In the genomic region with DNA sequence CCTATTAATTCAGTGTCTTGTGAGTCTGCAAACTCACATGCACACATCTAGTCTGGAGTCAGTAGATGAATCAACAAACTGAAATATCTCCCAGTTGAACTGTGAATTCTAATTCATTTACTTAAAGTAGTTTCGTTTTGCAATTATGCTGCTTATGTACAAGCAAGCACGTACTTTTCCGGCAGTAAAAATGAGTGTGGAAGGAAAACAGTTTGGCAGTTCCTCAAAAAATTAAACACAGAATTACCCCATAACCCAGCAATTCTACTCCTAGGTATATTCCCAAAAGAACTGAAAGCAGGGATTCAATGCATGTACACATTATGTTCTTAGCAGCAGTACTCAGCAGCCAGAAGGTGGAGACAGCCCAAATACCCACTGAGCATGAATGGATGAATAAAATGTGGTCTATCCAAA, we compare ENCODE assay signal across 1 cellular context.
TF ChIP-seq lines count a peak whose summit lies in the region.

No MANE protein-coding gene starts in this region.

TF ChIP-seq in GM23338, 12 proteins besides CTCF, POLR2A, EP300 and RAD21 (continued from another document):
- TF ChIP-seq, protein P1, sequence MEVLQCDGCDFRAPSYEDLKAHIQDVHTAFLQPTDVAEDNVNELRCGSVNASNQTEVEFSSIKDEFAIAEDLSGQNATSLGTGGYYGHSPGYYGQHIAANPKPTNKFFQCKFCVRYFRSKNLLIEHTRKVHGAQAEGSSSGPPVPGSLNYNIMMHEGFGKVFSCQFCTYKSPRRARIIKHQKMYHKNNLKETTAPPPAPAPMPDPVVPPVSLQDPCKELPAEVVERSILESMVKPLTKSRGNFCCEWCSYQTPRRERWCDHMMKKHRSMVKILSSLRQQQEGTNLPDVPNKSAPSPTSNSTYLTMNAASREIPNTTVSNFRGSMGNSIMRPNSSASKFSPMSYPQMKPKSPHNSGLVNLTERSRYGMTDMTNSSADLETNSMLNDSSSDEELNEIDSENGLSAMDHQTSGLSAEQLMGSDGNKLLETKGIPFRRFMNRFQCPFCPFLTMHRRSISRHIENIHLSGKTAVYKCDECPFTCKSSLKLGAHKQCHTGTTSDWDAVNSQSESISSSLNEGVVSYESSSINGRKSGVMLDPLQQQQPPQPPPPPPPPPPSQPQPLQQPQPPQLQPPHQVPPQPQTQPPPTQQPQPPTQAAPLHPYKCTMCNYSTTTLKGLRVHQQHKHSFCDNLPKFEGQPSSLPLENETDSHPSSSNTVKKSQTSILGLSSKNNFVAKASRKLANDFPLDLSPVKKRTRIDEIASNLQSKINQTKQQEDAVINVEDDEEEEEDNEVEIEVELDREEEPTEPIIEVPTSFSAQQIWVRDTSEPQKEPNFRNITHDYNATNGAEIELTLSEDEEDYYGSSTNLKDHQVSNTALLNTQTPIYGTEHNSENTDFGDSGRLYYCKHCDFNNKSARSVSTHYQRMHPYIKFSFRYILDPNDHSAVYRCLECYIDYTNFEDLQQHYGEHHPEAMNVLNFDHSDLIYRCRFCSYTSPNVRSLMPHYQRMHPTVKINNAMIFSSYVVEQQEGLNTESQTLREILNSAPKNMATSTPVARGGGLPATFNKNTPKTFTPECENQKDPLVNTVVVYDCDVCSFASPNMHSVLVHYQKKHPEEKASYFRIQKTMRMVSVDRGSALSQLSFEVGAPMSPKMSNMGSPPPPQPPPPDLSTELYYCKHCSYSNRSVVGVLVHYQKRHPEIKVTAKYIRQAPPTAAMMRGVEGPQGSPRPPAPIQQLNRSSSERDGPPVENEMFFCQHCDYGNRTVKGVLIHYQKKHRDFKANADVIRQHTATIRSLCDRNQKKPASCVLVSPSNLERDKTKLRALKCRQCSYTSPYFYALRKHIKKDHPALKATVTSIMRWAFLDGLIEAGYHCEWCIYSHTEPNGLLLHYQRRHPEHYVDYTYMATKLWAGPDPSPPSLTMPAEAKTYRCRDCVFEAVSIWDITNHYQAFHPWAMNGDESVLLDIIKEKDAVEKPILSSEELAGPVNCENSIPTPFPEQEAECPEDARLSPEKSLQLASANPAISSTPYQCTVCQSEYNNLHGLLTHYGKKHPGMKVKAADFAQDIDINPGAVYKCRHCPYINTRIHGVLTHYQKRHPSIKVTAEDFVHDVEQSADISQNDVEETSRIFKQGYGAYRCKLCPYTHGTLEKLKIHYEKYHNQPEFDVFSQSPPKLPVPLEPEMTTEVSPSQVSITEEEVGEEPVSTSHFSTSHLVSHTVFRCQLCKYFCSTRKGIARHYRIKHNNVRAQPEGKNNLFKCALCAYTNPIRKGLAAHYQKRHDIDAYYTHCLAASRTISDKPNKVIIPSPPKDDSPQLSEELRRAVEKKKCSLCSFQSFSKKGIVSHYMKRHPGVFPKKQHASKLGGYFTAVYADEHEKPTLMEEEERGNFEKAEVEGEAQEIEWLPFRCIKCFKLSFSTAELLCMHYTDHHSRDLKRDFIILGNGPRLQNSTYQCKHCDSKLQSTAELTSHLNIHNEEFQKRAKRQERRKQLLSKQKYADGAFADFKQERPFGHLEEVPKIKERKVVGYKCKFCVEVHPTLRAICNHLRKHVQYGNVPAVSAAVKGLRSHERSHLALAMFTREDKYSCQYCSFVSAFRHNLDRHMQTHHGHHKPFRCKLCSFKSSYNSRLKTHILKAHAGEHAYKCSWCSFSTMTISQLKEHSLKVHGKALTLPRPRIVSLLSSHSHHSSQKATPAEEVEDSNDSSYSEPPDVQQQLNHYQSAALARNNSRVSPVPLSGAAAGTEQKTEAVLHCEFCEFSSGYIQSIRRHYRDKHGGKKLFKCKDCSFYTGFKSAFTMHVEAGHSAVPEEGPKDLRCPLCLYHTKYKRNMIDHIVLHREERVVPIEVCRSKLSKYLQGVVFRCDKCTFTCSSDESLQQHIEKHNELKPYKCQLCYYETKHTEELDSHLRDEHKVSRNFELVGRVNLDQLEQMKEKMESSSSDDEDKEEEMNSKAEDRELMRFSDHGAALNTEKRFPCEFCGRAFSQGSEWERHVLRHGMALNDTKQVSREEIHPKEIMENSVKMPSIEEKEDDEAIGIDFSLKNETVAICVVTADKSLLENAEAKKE (CRISPR knock-in tag; IDR thresholded peaks at IDR 0.05): no peak
